Comparison of ENCODE assay signal across 21 cellular contexts in the genomic region with DNA sequence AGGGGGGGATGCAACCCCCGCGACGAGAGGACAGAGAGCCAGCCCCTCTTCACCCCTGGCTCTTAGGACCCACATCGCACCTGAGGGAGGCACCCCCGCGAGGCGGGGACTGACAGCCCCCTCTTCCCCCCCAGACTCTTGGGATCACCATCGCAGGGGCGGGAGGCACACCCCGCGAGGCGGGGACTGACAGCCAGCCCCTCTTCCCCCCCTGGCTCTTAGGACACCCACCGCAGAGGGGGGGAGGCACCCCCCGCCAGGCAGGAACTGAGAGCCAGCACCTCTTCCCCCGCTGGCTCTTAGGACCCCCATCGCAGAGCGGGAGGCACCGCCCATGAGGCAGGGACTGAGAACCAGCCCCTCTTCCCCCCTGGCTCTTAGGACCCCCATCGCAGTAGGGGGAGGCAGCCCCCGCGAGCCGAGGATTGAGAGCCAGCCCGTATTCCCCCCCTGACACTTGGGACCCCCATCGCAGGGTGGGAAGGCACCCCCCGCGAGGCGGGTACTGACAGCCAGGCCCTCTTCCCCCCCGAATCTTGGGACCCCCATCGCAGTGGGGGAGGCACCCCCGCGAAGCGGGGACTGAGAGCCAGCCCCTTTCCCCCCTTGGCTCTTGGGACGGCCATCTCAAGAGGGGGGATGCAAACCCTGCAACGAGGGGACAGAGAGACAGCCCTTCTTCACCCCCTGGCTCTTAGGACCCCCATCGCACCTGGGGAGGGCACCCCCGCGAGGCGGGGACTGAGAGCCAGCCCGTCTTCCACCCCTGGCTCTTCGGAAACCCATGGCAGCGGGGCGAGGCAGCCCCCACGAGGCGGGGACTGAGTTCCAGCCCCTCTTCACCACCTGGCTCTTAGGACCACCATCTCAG.
"Had no signal": no experiment of that assay in that cellular context is flagged by ENCODE, and none has a peak within 500 bp of the region (broad histone marks: within the 10 kb centered on the region; RNA-seq: fewer than 3 reads in every experiment).

No MANE protein-coding gene starts in this region.

- DNase-seq: cortex of kidney; dorsolateral prefrontal cortex; effector CD8-positive, alpha-beta T cell; foreskin melanocyte; head of caudate nucleus; hippocampal formation; mesenchymal stem cell; naive B cell; spleen; stimulated activated CD4-positive, alpha-beta T cell treated with anti-CD3 and anti-CD28 coated beads, Interleukin-15, amount 100 ng/mL, for 24 hours; stimulated activated CD4-positive, alpha-beta T cell treated with anti-CD3 and anti-CD28 coated beads, Interleukin-1b, Interleukin-23, amount 100 ng/mL, for 48 hours; stimulated activated CD4-positive, alpha-beta T cell treated with anti-CD3 and anti-CD28 coated beads, Interleukin-4, amount 100 ng/mL, for 24 hours; stomach; substantia nigra; thyroid gland had no signal

- H3K9me3 Mint-ChIP-seq: stimulated activated memory B cell treated with anti-CD40 and anti-IgM and Interleukin-4, amounts not matched to agents 10 μg/mL and 1 μg/mL and 100 μg/mL, for 72 hours; type B pancreatic cell had no signal

- H3K36me3 Mint-ChIP-seq: naive B cell; stimulated activated memory B cell treated with anti-CD40 and anti-IgM and Interleukin-4, amounts not matched to agents 10 μg/mL and 1 μg/mL and 100 μg/mL, for 72 hours; type B pancreatic cell had no signal

- H3K4me3 ChIP-seq: dorsolateral prefrontal cortex, spleen, stomach, thyroid gland, vagina had no signal

- H3K36me3 ChIP-seq: spleen, stomach, thyroid gland, vagina had no signal

- H3K9me3 ChIP-seq: thyroid gland, vagina had no signal

- H3K4me1 Mint-ChIP-seq: naive B cell; nephron; stimulated activated memory B cell treated with anti-CD40 and anti-IgM and Interleukin-4, amounts not matched to agents 10 μg/mL and 1 μg/mL and 100 μg/mL, for 72 hours had no signal

- H3K4me1 ChIP-seq: spleen, stomach, thyroid gland, vagina had no signal

- H3K27ac Mint-ChIP-seq: naive B cell; nephron; stimulated activated memory B cell treated with anti-CD40 and anti-IgM and Interleukin-4, amounts not matched to agents 10 μg/mL and 1 μg/mL and 100 μg/mL, for 72 hours; type B pancreatic cell had no signal

- H3K27me3 Mint-ChIP-seq: naive B cell; stimulated activated memory B cell treated with anti-CD40 and anti-IgM and Interleukin-4, amounts not matched to agents 10 μg/mL and 1 μg/mL and 100 μg/mL, for 72 hours; type B pancreatic cell had no signal

- H3K27ac ChIP-seq: dorsolateral prefrontal cortex, spleen, stomach, thyroid gland, vagina had no signal

- H3K27me3 ChIP-seq: dorsolateral prefrontal cortex, spleen, stomach, thyroid gland, vagina had no signal

- ATAC-seq: left lobe of liver; sciatic nerve; stimulated activated memory B cell treated with anti-CD40 and anti-IgM and Interleukin-4, amounts not matched to agents 10 μg/mL and 1 μg/mL and 100 μg/mL, for 72 hours had no signal

- H3K4me3 Mint-ChIP-seq: naive B cell; nephron; stimulated activated memory B cell treated with anti-CD40 and anti-IgM and Interleukin-4, amounts not matched to agents 10 μg/mL and 1 μg/mL and 100 μg/mL, for 72 hours; type B pancreatic cell had no signal
